Comparison of ENCODE assay signal across 18 cellular contexts in the genomic region with DNA sequence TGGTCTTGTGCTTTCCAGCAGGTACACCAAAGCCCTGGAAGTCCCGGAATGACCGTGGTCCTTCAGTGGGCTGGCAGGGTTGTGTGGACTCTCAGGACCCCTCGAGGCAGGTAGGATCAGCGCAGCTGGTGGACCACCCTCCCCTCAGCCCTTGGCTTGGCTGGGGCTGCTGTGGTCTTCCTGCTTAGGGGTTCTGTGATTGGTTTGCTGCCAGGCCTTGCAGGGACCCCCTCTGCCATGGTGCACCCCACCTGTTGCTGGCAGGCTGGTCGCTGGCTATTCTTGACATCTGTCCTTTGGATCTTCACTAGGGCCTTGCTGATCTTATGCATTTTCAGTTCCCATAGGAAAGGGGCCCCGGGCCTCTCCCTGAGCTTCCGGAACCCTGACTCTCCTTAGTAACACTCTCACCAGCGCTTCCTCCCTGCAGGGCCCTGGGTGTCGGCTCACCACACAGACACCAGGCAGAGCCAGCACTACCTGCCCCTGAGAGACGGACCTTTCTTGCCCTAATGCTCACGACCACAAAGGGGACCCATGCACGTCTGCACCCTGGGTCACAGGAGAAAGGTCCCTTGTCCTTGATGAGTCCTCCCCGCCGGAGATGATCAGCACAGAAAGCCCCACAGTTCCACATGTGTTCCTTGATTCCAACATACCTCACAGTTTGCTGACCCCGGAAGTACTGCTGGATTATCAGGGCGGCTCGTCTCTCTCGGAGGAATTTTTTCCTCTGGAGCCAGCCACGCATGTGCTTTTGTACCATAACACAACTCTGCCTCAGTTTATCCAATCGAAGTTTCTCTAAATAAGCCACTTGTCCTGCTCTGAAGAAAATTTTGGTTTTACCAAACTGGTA. TPM values are rescaled to one million over a fixed set of nuclear protein-coding genes. Genes with fewer than 3 reads are reported as not detected.
DNase-seq lines count a peak whose midpoint lies in the region; ATAC-seq, FAIRE-seq and TF ChIP-seq lines count a peak whose summit lies in the region.
"Had no signal": no experiment of that assay in that cellular context is flagged by ENCODE, and none has a peak within 500 bp of the region (broad histone marks: within the 10 kb centered on the region; RNA-seq: fewer than 3 reads in every experiment).

No MANE protein-coding gene starts in this region.

- H3K9me1 ChIP-seq in IMR-90 (ENCODE audit: insufficient read depth, low read length) (no peaks in the 10 kb centered on the region), K562 (ENCODE audit: control insufficient read depth, insufficient read depth, low read length) (no peaks in the 10 kb centered on the region)

- no peak for TF ChIP-seq EP300 in K562 (IDR thresholded peaks at IDR 0.05; ENCODE audit: low read length)

- H3K36me3 Mint-ChIP-seq in natural killer cell, result no peaks in the 10 kb centered on the region

- H4K20me1 ChIP-seq in IMR-90 (ENCODE audit: insufficient read depth, low read length) (no peaks in the 10 kb centered on the region), K562 (replicated peaks; ENCODE audit: control insufficient read depth, insufficient read depth, low read length) (no peaks in the 10 kb centered on the region; the same call in 1 of the 2 replicates)

- CTCF ChIA-PET in IMR-90 (lab: Yijun Ruan, JAX) (interaction anchor here (1.2 kb wide), 1 partner anchor 17 kb away, joined by 4 read pairs; no protein-coding TSS in a partner anchor), K562 (lab: Yijun Ruan, JAX; ENCODE audit: low intra/inter-chr PET ratio) (no interaction called here)

- TF ChIP-seq CTCF in IMR-90 (conservative IDR thresholded peaks at IDR 0.05; ENCODE audit: low read depth, low read length) (no peak), K562 (IDR thresholded peaks at IDR 0.05 in 2 of 3, conservative IDR thresholded peaks at IDR 0.05 in 1 of 3; ENCODE audit: insufficient read depth in 2 of 3, low read depth in 1 of 3, low read length in 3 of 3) (no peak), natural killer cell (IDR thresholded peaks at IDR 0.05) (no peak)

- WGBS in IMR-90 (ENCODE audit: extremely low coverage in 2 of 2, insufficient read length in 1 of 2), 2 experiments, result 80% methylated on average over 7 of the region's 20 CpGs; no CpG with 5 or more reads in 1 of the 2 experiments
- WGBS in K562 (ENCODE audit: insufficient coverage, low coverage, missing lambda C conversion rate), result 3% methylated on average over 20 of the region's 20 CpGs
- WGBS in neuronal stem cell (ENCODE audit: extremely low coverage in 2 of 2, insufficient read length in 2 of 2, insufficient replicate concordance in 1 of 2), 2 donors, result no CpG with 5 or more reads among the region's 20 CpGs
- WGBS in trophoblast cell (ENCODE audit: extremely low coverage, insufficient coverage, insufficient read length), result no CpG with 5 or more reads among the region's 20 CpGs

- H4K5ac ChIP-seq in IMR-90 (ENCODE audit: low read depth, low read length), result no peak overlapping the region

- no peak overlapping the region for H3K9ac ChIP-seq in IMR-90 (ENCODE audit: low read depth, low read length)
- no peak overlapping the region for H3K9ac ChIP-seq in K562 (ENCODE audit: insufficient read depth in 1 of 2, low read depth in 2 of 2, low read length in 2 of 2)
- no peak overlapping the region for H3K9ac ChIP-seq in neuronal stem cell (ENCODE audit: low read depth, low read length, poor library complexity)
- no peak overlapping the region for H3K9ac ChIP-seq in trophoblast cell (ENCODE audit: low read length)

- H2AK5ac ChIP-seq in IMR-90 (ENCODE audit: low read depth, low read length), result no peak overlapping the region
- no peak overlapping the region for H2AK5ac ChIP-seq in neuronal stem cell (ENCODE audit: low read depth, low read length)
- H2AK5ac ChIP-seq in trophoblast cell (ENCODE audit: low read length), result no peak overlapping the region

- H3K79me1 ChIP-seq in IMR-90 (ENCODE audit: low read depth in 1 of 2, low read length in 2 of 2) (no peaks in the 10 kb centered on the region), neuronal stem cell (ENCODE audit: low read depth, low read length) (no peaks in the 10 kb centered on the region), trophoblast cell (ENCODE audit: low read length) (no peaks in the 10 kb centered on the region)

- no peak overlapping the region for H2BK12ac ChIP-seq in neuronal stem cell (ENCODE audit: low read length)
- H2BK12ac ChIP-seq in trophoblast cell (ENCODE audit: low read length), result no peak overlapping the region

- POLR2A ChIA-PET in IMR-90 (lab: Charles Lee; ENCODE audit: unreplicated experiment), result no interaction called here
- POLR2A ChIA-PET in K562 (lab: Yijun Ruan, JAX), result no interaction called here

- H3K4ac ChIP-seq in IMR-90 (ENCODE audit: low read depth, low read length) (no peak overlapping the region), neuronal stem cell (ENCODE audit: low read length) (no peak overlapping the region), trophoblast cell (ENCODE audit: low read depth, low read length) (no peak overlapping the region)

- H3K14ac ChIP-seq in IMR-90 (replicated peaks; ENCODE audit: low read depth, low read length) (no peak overlapping the region), neuronal stem cell (ENCODE audit: low read length) (no peak overlapping the region), trophoblast cell (ENCODE audit: low read length) (no peak overlapping the region)

- H3K4me1 ChIP-seq in IMR-90 (ENCODE audit: control insufficient read depth, insufficient read depth, low read length) (peaks cover 5% of the 10 kb centered on the region; the same call in 1 of the 2 replicates), K562 (replicated peaks in 1 of 2; ENCODE audit: control insufficient read depth in 2 of 2, insufficient read depth in 2 of 2, low read length in 2 of 2) (no peaks in the 10 kb centered on the region), neuronal stem cell (ENCODE audit: control insufficient read depth in 2 of 2, insufficient read depth in 1 of 2, low read depth in 1 of 2, low read length in 2 of 2) (no peaks in the 10 kb centered on the region), trophoblast cell (ENCODE audit: control insufficient read depth in 1 of 2, insufficient read depth in 2 of 2, low read length in 2 of 2) (no peaks in the 10 kb centered on the region)
- H3K4me1 ChIP-seq: SJCRH30 had no signal

- dilution Hi-C loops in IMR-90 (cut with HindIII; ENCODE audit: low sequenced_read_pairs, unreplicated experiment), result no loop called here

- no peak for ATAC-seq in IMR-90 (ENCODE audit: low read depth)
- peak; percentile 31; the same call in 1 of the 3 replicates for ATAC-seq in K562
- ATAC-seq in natural killer cell, result no peak
- ATAC-seq: Panc1 had no signal

- H2BK15ac ChIP-seq in IMR-90 (ENCODE audit: low read depth, low read length), result no peak overlapping the region
- no peak overlapping the region for H2BK15ac ChIP-seq in neuronal stem cell (ENCODE audit: low read length)

- H3K56ac ChIP-seq in IMR-90 (ENCODE audit: extremely low read depth, insufficient read depth, low read length), result no peak overlapping the region

- H2BK120ac ChIP-seq in IMR-90 (ENCODE audit: low read depth, low read length) (no peak overlapping the region), neuronal stem cell (ENCODE audit: low read depth, low read length) (no peak overlapping the region), trophoblast cell (ENCODE audit: insufficient read depth, low read length, poor library complexity) (no peak overlapping the region)

- H3K4me3 Mint-ChIP-seq in natural killer cell, result no peak overlapping the region
- H3K4me3 Mint-ChIP-seq: CD4-positive, alpha-beta T cell had no signal

- H3K4me2 ChIP-seq in IMR-90 (ENCODE audit: low read depth, low read length) (no peak overlapping the region), K562 (ENCODE audit: insufficient read depth, low read length) (no peak overlapping the region), neuronal stem cell (ENCODE audit: insufficient read depth, low read length, poor library complexity, severe bottlenecking) (no peak overlapping the region), trophoblast cell (ENCODE audit: low read length) (no peak overlapping the region)

- H3K27ac Mint-ChIP-seq in natural killer cell, result no peak overlapping the region
- H3K27ac Mint-ChIP-seq: CD4-positive, alpha-beta T cell had no signal

- intact Hi-C loops in IMR-90 (cut with micrococcal nuclease), result no loop called here
- intact Hi-C loops in K562 (cut with micrococcal nuclease), result no loop called here
- intact Hi-C loops in cardiac septum (cut with DNase I), result no loop called here
- intact Hi-C loops in natural killer cell (cut with micrococcal nuclease), result no loop called here

- peaks cover 0 to 2% of the 10 kb centered on the region in 2 donors for H3K27me3 Mint-ChIP-seq in natural killer cell (ENCODE audit: low read depth in 2 of 2)
- H3K27me3 Mint-ChIP-seq: CD4-positive, alpha-beta T cell had no signal

- H3K27ac ChIP-seq in IMR-90 (ENCODE audit: insufficient read depth, low read length) (no peak overlapping the region), K562 (ENCODE audit: extremely low read depth, low read depth, low read length) (no peak overlapping the region), neuronal stem cell (replicated peaks; ENCODE audit: low read length) (no peak overlapping the region), trophoblast cell (ENCODE audit: low read depth, low read length) (no peak overlapping the region)
- H3K27ac ChIP-seq: SJCRH30 had no signal

- H2BK20ac ChIP-seq in IMR-90 (ENCODE audit: low read depth, low read length), result no peak overlapping the region

- BruUV-seq in IMR-90 (replicated peaks; lab: Mats Ljungman, UMichigan) (no TSS peak), K562 (replicated peaks; lab: Mats Ljungman, UMichigan) (no TSS peak)

- no peaks in the 10 kb centered on the region for H3K9me3 Mint-ChIP-seq in natural killer cell
- H3K9me3 Mint-ChIP-seq: CD4-positive, alpha-beta T cell had no signal

- no peak overlapping the region for H3K4me3 ChIP-seq in IMR-90 (ENCODE audit: insufficient read depth, low read depth, low read length)
- H3K4me3 ChIP-seq in K562, result no peak overlapping the region
- H3K4me3 ChIP-seq in neuronal stem cell (ENCODE audit: low read length in 2 of 2), result no peak overlapping the region
- no peak overlapping the region for H3K4me3 ChIP-seq in trophoblast cell (ENCODE audit: low read depth, low read length)
- H3K4me3 ChIP-seq: SJCRH30 had no signal

- H2AK9ac ChIP-seq in IMR-90 (replicated peaks; ENCODE audit: low read depth, low read length, poor library complexity), result no peak overlapping the region

- no peak overlapping the region for H4K12ac ChIP-seq in trophoblast cell (ENCODE audit: low read depth, low read length)

- TF ChIP-seq RAD21 in IMR-90 (IDR thresholded peaks at IDR 0.05; ENCODE audit: low read length) (no peak), K562 (CRISPR knock-in tag; conservative IDR thresholded peaks at IDR 0.05 in 1 of 2, IDR thresholded peaks at IDR 0.05 in 1 of 2) (no peak)

- H3K36me3 ChIP-seq in IMR-90 (ENCODE audit: control insufficient read depth, insufficient read depth, low read length), result no peaks in the 10 kb centered on the region
- H3K36me3 ChIP-seq in K562 (ENCODE audit: control insufficient read depth, insufficient read depth, low read length), result no peaks in the 10 kb centered on the region
- H3K36me3 ChIP-seq in neuronal stem cell (replicated peaks in 1 of 2; ENCODE audit: control insufficient read depth in 2 of 2, insufficient read depth in 2 of 2, low read length in 2 of 2), result peaks cover 14 to 44% of the 10 kb centered on the region in 2 donors
- peaks cover 0 to 3% of the 10 kb centered on the region in 2 experiments for H3K36me3 ChIP-seq in trophoblast cell (ENCODE audit: control insufficient read depth in 1 of 2, insufficient read depth in 2 of 2, low read length in 2 of 2)
- H3K36me3 ChIP-seq: SJCRH30 had no signal

- H4K91ac ChIP-seq in IMR-90 (ENCODE audit: insufficient read depth, low read depth, low read length) (no peak overlapping the region), neuronal stem cell (ENCODE audit: low read depth, low read length, poor library complexity) (no peak overlapping the region), trophoblast cell (ENCODE audit: low read depth, low read length) (no peak overlapping the region)

- H2AFZ ChIP-seq in IMR-90 (replicated peaks; ENCODE audit: low read length, poor library complexity), result peak overlapping the region; percentile 4
- peak overlapping the region; percentile 59 for H2AFZ ChIP-seq in K562 (ENCODE audit: low read depth, low read length)
- no peak overlapping the region for H2AFZ ChIP-seq in neuronal stem cell (ENCODE audit: low read length)
- H2AFZ ChIP-seq in trophoblast cell (ENCODE audit: insufficient read depth, low read length, poor library complexity), result no peak overlapping the region

- H4K8ac ChIP-seq in IMR-90 (ENCODE audit: low read depth in 2 of 2, low read length in 2 of 2) (no peak overlapping the region), neuronal stem cell (ENCODE audit: low read depth, low read length) (no peak overlapping the region), trophoblast cell (ENCODE audit: low read depth, low read length) (no peak overlapping the region)

- H3K18ac ChIP-seq in IMR-90 (ENCODE audit: low read depth, low read length) (no peak overlapping the region), neuronal stem cell (ENCODE audit: low read length) (no peak overlapping the region), trophoblast cell (ENCODE audit: low read length) (no peak overlapping the region)

- in situ Hi-C loops in IMR-90 (cut with MboI; ENCODE audit: low sequenced_read_pairs) (no loop called here), K562 (cut with MboI) (no loop called here)

- no peaks in the 10 kb centered on the region for H3K4me1 Mint-ChIP-seq in natural killer cell

- DNase-seq in CD1c-positive myeloid dendritic cell (ENCODE audit: extremely low spot score), result peak; percentile 27
- no peak for DNase-seq in IMR-90
- no peak for DNase-seq in K562 (ENCODE audit: extremely low read depth in 1 of 4, low spot score in 3 of 4)
- DNase-seq in neuronal stem cell (ENCODE audit: low spot score), result no peak
- no peak for DNase-seq in cardiac septum (ENCODE audit: low spot score)
- DNase-seq in natural killer cell, result no peak
- DNase-seq in activated gamma-delta T cell treated with Interleukin-2 at 50 U/mL for 16 hours, result no peak
- no peak for DNase-seq in trophoblast cell
- DNase-seq: ACHN; CD4-positive, alpha-beta T cell; DMS53; NCI-H1694 treated with DMSO at 0.1 percent for 48 hours; NCI-H2107; NCI-H510A; NCI-H774; SJCRH30 had no signal

- H2BK5ac ChIP-seq in IMR-90 (ENCODE audit: low read depth, low read length, poor library complexity, severe bottlenecking), result no peak overlapping the region
- H2BK5ac ChIP-seq in neuronal stem cell (ENCODE audit: low read length), result no peak overlapping the region
- H2BK5ac ChIP-seq in trophoblast cell (ENCODE audit: low read depth, low read length, poor library complexity), result no peak overlapping the region

- H3K9me3 ChIP-seq in IMR-90 (ENCODE audit: control insufficient read depth, insufficient read depth, low read length) (no peaks in the 10 kb centered on the region), K562 (replicated peaks; ENCODE audit: control insufficient read depth, insufficient read depth, low read depth, low read length) (no peaks in the 10 kb centered on the region), neuronal stem cell (replicated peaks in 1 of 2; ENCODE audit: control insufficient read depth in 2 of 2, insufficient read depth in 1 of 2, low read depth in 1 of 2, low read length in 2 of 2) (peaks cover 0 to 3% of the 10 kb centered on the region in 2 donors), trophoblast cell (ENCODE audit: insufficient read depth, low read depth, low read length) (no peaks in the 10 kb centered on the region)
- H3K9me3 ChIP-seq: SJCRH30 had no signal

- FAIRE-seq in K562 (lab: Jason Lieb, UNC), result no peak
- FAIRE-seq: HTR-8/SVneo had no signal

- H3K79me2 ChIP-seq in K562 (ENCODE audit: control insufficient read depth, insufficient read depth, low read length), result no peaks in the 10 kb centered on the region
- no peaks in the 10 kb centered on the region for H3K79me2 ChIP-seq in trophoblast cell (ENCODE audit: control insufficient read depth, insufficient read depth, low read length, poor library complexity)

- no peaks in the 10 kb centered on the region for H3K27me3 ChIP-seq in IMR-90 (ENCODE audit: control insufficient read depth, insufficient read depth, low read length)
- peaks cover 40 to 59% of the 10 kb centered on the region in 2 experiments for H3K27me3 ChIP-seq in K562 (ENCODE audit: control insufficient read depth in 2 of 2, insufficient read depth in 2 of 2, low read length in 2 of 2)
- H3K27me3 ChIP-seq in neuronal stem cell (ENCODE audit: control insufficient read depth in 3 of 3, insufficient read depth in 3 of 3, low read depth in 1 of 3, low read length in 3 of 3), result no peaks in the 10 kb centered on the region
- H3K27me3 ChIP-seq in trophoblast cell (ENCODE audit: insufficient read depth, low read length), result no peaks in the 10 kb centered on the region
- H3K27me3 ChIP-seq: SJCRH30 had no signal

- H3K23ac ChIP-seq in IMR-90 (ENCODE audit: low read depth, low read length), result no peak overlapping the region
- H3K23ac ChIP-seq in neuronal stem cell (ENCODE audit: low read depth, low read length, poor library complexity), result peak overlapping the region; percentile 26
- H3K23ac ChIP-seq in trophoblast cell (ENCODE audit: low read length), result no peak overlapping the region

- TF ChIP-seq POLR2A in IMR-90 (IDR thresholded peaks at IDR 0.05; ENCODE audit: low read depth, low read length) (no peak), K562 (conservative IDR thresholded peaks at IDR 0.05) (no peak)

RNA-seq across cellular contexts. Expression of a gene that starts 51.7 kb away (rescaled TPM):
- total RNA-seq in IMR-90 (2012; rRNA removed) (under 0.01 TPM in 2 replicates), K562 (2014; rRNA removed) (not detected in 2 replicates), K562 (2014; rRNA removed; fragmentation: Illumina TruSeq; extraction: Trizol) (0.03 TPM in 1 of 2 replicates, not detected in the other), K562 (2015; rRNA removed; fragmentation: Illumina TruSeq; extraction: Trizol) (not detected in 2 replicates), K562 (2021) (0.24 and 0.45 TPM in 2 replicates), cardiac septum (2.0 TPM), natural killer cell (under 1 TPM; 0.45 to 0.82 (median 0.60) TPM)
- polyA plus RNA-seq in IMR-90 (2012; rRNA removed) (0.03 and 0.07 TPM in 2 replicates), K562 (2011; rRNA removed) (not detected in 2 replicates), K562 (2014; fragmentation: Illumina TruSeq; extraction: Trizol) (not detected in 2 replicates), K562 (2014; fragmentation: Nextera tagmentation; extraction: Ambion mirVana) (under 1 TPM in 1 of 2 experiments, not detected in 1; 0.01 TPM), K562 (2014; rRNA removed) (not detected in 2 replicates)
- 0.04 TPM in 1 of 2 replicates, not detected in the other for polyA plus RNA-seq in IMR-90 (2012; cell fraction: cytosol; rRNA removed)
- polyA plus RNA-seq in IMR-90 (2012; cell fraction: nucleus; rRNA removed; ENCODE audit: low replicate concordance), result 0.11 and 0.22 TPM in 2 replicates
- not detected in 2 replicates for total RNA-seq in K562 (2011; cell fraction: chromatin; rRNA removed; ENCODE audit: low replicate concordance)
- total RNA-seq in K562 (2011; cell fraction: nucleolus; rRNA removed), result not detected in 2 replicates
- not detected in 2 replicates for total RNA-seq in K562 (2011; cell fraction: nucleoplasm; rRNA removed)
- polyA plus RNA-seq in K562 (2011; cell fraction: cytosol; rRNA removed), result not detected in 2 replicates
- not detected in 2 replicates for polyA plus RNA-seq in K562 (2011; cell fraction: nucleus; rRNA removed)
- 0.01 TPM in 1 of 2 replicates, not detected in the other for polyA plus RNA-seq in K562 (2012)
- not detected in 2 replicates for polyA minus RNA-seq in K562 (2011; rRNA and poly(A)+ RNA removed)
- not detected in 2 replicates for polyA minus RNA-seq in K562 (2011; cell fraction: cytosol; rRNA and poly(A)+ RNA removed)
- polyA minus RNA-seq in K562 (2011; cell fraction: nucleus; rRNA and poly(A)+ RNA removed), result not detected in 2 replicates
- polyA plus RNA-seq in neuronal stem cell (2013, experiment 1 of 2), result 4.4 TPM
- 4.4 TPM for polyA plus RNA-seq in neuronal stem cell (2013, experiment 2 of 2)
- polyA plus RNA-seq in trophoblast cell (2013), result 1.2 and 1.3 TPM in 2 replicates

RNA-seq across cellular contexts. Expression of a gene that starts 52.7 kb away (rescaled TPM):
- 33.2 and 33.9 TPM in 2 replicates for total RNA-seq in IMR-90 (2012; rRNA removed)
- polyA plus RNA-seq in IMR-90 (2012; rRNA removed), result 25.3 and 27.7 TPM in 2 replicates
- polyA plus RNA-seq in IMR-90 (2012; cell fraction: cytosol; rRNA removed), result 16.4 and 21.4 TPM in 2 replicates
- polyA plus RNA-seq in IMR-90 (2012; cell fraction: nucleus; rRNA removed; ENCODE audit: low replicate concordance), result 12.6 and 24.4 TPM in 2 replicates
- total RNA-seq in K562 (2011; cell fraction: chromatin; rRNA removed; ENCODE audit: low replicate concordance), result 1.4 and 1.9 TPM in 2 replicates
- 0.92 and 1.2 TPM in 2 replicates for total RNA-seq in K562 (2011; cell fraction: nucleolus; rRNA removed)
- total RNA-seq in K562 (2011; cell fraction: nucleoplasm; rRNA removed), result 2.1 and 2.2 TPM in 2 replicates
- 0.77 and 2.5 TPM in 2 replicates for total RNA-seq in K562 (2014; rRNA removed)
- total RNA-seq in K562 (2014; rRNA removed; fragmentation: Illumina TruSeq; extraction: Trizol), result 0.64 and 0.84 TPM in 2 replicates
- total RNA-seq in K562 (2015; rRNA removed; fragmentation: Illumina TruSeq; extraction: Trizol), result 0.11 and 0.98 TPM in 2 replicates
- total RNA-seq in K562 (2021), result 1.0 and 1.1 TPM in 2 replicates
- polyA plus RNA-seq in K562 (2011; rRNA removed), result 0.70 and 0.79 TPM in 2 replicates
- polyA plus RNA-seq in K562 (2011; cell fraction: cytosol; rRNA removed), result 0.55 and 0.79 TPM in 2 replicates
- polyA plus RNA-seq in K562 (2011; cell fraction: nucleus; rRNA removed), result 0.48 and 0.74 TPM in 2 replicates
- polyA plus RNA-seq in K562 (2012), result 0.92 and 1.2 TPM in 2 replicates
- 0.61 and 0.70 TPM in 2 replicates for polyA plus RNA-seq in K562 (2014; fragmentation: Illumina TruSeq; extraction: Trizol)
- polyA plus RNA-seq in K562 (2014; fragmentation: Nextera tagmentation; extraction: Ambion mirVana), result under 1 TPM; 0.14 to 0.32 TPM
- 0.63 and 2.1 TPM in 2 replicates for polyA plus RNA-seq in K562 (2014; rRNA removed)
- polyA minus RNA-seq in K562 (2011; rRNA and poly(A)+ RNA removed), result 0.77 and 0.81 TPM in 2 replicates
- 1.0 and 2.4 TPM in 2 replicates for polyA minus RNA-seq in K562 (2011; cell fraction: cytosol; rRNA and poly(A)+ RNA removed)
- polyA minus RNA-seq in K562 (2011; cell fraction: nucleus; rRNA and poly(A)+ RNA removed), result 0.44 and 1.3 TPM in 2 replicates
- polyA plus RNA-seq in neuronal stem cell (2013, experiment 1 of 2), result 20.4 TPM
- 20.0 TPM for polyA plus RNA-seq in neuronal stem cell (2013, experiment 2 of 2)
- 9.7 TPM for total RNA-seq in cardiac septum
- 10 to 100 TPM; 22.5 to 31.3 (median 23.0) TPM for total RNA-seq in natural killer cell
- 7.4 TPM in 2 replicates for polyA plus RNA-seq in trophoblast cell (2013)

Comparison
In these comparisons a context has a peak if more than half of its experiments do, and no peak if none do; other contexts are left out.
1. H2AFZ ChIP-seq: peak in IMR-90 (single experiment) and K562 (single experiment); none in neuronal stem cell (single experiment) and trophoblast cell (single experiment).